18 cellular contexts compared by ENCODE assay signal in the genomic region with DNA sequence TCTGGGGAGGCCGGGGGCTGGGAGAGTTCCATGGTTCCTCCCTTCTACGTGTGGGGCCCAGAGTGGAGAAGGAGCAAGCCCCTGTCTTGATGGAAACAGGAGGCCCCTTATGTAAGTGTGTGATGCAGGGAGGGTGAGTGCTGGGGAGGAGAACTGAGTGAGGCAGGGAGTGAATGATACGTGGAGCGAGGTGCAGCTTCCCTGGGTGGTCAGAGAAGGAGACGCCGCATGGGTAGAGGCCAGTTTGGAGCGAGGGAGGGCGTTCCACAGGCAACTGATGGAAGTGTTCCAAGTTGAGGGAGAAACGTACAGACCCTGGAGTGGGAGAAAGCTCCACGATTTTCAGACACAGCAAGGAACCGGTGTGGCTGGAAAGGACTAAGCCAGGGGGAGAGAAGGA. TPM values are rescaled to one million over a fixed set of nuclear protein-coding genes. Genes with fewer than 3 reads are reported as not detected.
DNase-seq lines count a peak whose midpoint lies in the region; ATAC-seq and TF ChIP-seq lines count a peak whose summit lies in the region.
"Had no signal": no experiment of that assay in that cellular context is flagged by ENCODE, and none has a peak within 500 bp of the region (broad histone marks: within the 10 kb centered on the region; RNA-seq: fewer than 3 reads in every experiment).

No MANE protein-coding gene starts in this region.

- H2BK120ac ChIP-seq in mesendoderm (ENCODE audit: low read depth, low read length): no peak overlapping the region

- H3K36me3 Mint-ChIP-seq in brain: no peaks in the 10 kb centered on the region
- H3K36me3 Mint-ChIP-seq in neural crest cell (ENCODE audit: low read depth): no peaks in the 10 kb centered on the region
- H3K36me3 Mint-ChIP-seq in naive thymus-derived CD8-positive, alpha-beta T cell: no peaks in the 10 kb centered on the region

- no peak overlapping the region for H2BK15ac ChIP-seq in mesendoderm (replicated peaks; ENCODE audit: low read depth)

- H3K27me3 Mint-ChIP-seq in brain (peaks cover 5% of the 10 kb centered on the region), neural crest cell (ENCODE audit: low read depth) (no peaks in the 10 kb centered on the region)
- H3K27me3 Mint-ChIP-seq in naive thymus-derived CD8-positive, alpha-beta T cell: peaks cover 0 to 5% (median 0%) of the 10 kb centered on the region in 5 donors

- POLR2A ChIA-PET in naive thymus-derived CD8-positive, alpha-beta T cell (lab: Charles Lee): no interaction called here

- no peak overlapping the region for H4K8ac ChIP-seq in mesendoderm (ENCODE audit: low read depth, low read length)

- H3K4me2 ChIP-seq in mesendoderm (ENCODE audit: low read length): no peak overlapping the region

- H3K9me3 ChIP-seq in heart right ventricle: no peaks in the 10 kb centered on the region
- no peaks in the 10 kb centered on the region for H3K9me3 ChIP-seq in gastroesophageal sphincter

- H3K36me3 ChIP-seq in heart right ventricle (no peaks in the 10 kb centered on the region), gastroesophageal sphincter (no peaks in the 10 kb centered on the region), mesendoderm (ENCODE audit: control insufficient read depth, insufficient read depth, low read length) (no peaks in the 10 kb centered on the region)

- TF ChIP-seq POLR2A in gastroesophageal sphincter (IDR thresholded peaks at IDR 0.05): no peak

- H3K79me1 ChIP-seq in mesendoderm (ENCODE audit: low read length): no peaks in the 10 kb centered on the region

- peak overlapping the region in 3 of 5 experiments; percentile 34 to 96 (median 90) for H3K27ac Mint-ChIP-seq in brain
- peak overlapping the region; percentile 94 for H3K27ac Mint-ChIP-seq in neural crest cell (ENCODE audit: unreplicated experiment)
- peak overlapping the region in 1 of 10 donors; percentile 25 for H3K27ac Mint-ChIP-seq in naive thymus-derived CD8-positive, alpha-beta T cell

- H3K27ac ChIP-seq in heart right ventricle: no peak overlapping the region
- no peak overlapping the region for H3K27ac ChIP-seq in gastroesophageal sphincter
- no peak overlapping the region for H3K27ac ChIP-seq in mesendoderm (ENCODE audit: low read depth, low read length)

- TF ChIP-seq CTCF in heart right ventricle (IDR thresholded peaks at IDR 0.05) (no peak), brain (conservative IDR thresholded peaks at IDR 0.05) (no peak), neural crest cell (conservative IDR thresholded peaks at IDR 0.05) (no peak), gastroesophageal sphincter (IDR thresholded peaks at IDR 0.05) (no peak)

- H2AK5ac ChIP-seq in mesendoderm (ENCODE audit: low read length): no peak overlapping the region

- H3K27me3 ChIP-seq in heart right ventricle (peaks cover 0 to 11% (median 0%) of the 10 kb centered on the region in 7 donors), gastroesophageal sphincter (peaks cover 58% of the 10 kb centered on the region), mesendoderm (ENCODE audit: insufficient read depth, low read length, poor library complexity) (no peaks in the 10 kb centered on the region)

- H3K4me1 Mint-ChIP-seq in brain: peaks cover 7% of the 10 kb centered on the region
- peaks cover 18% of the 10 kb centered on the region for H3K4me1 Mint-ChIP-seq in neural crest cell
- peaks cover 0 to 18% (median 2%) of the 10 kb centered on the region in 4 donors for H3K4me1 Mint-ChIP-seq in naive thymus-derived CD8-positive, alpha-beta T cell

- no peak overlapping the region for H3K4ac ChIP-seq in mesendoderm (ENCODE audit: low read depth, low read length)

- no peak overlapping the region for H3K23ac ChIP-seq in mesendoderm (ENCODE audit: low read length)

- no peak overlapping the region for H3K9ac ChIP-seq in mesendoderm (ENCODE audit: low read length)

- H4K5ac ChIP-seq in mesendoderm (ENCODE audit: low read length): no peak overlapping the region

- H3K4me1 ChIP-seq in heart right ventricle: peaks cover 0 to 15% (median 0%) of the 10 kb centered on the region in 9 donors
- H3K4me1 ChIP-seq in gastroesophageal sphincter: no peaks in the 10 kb centered on the region
- H3K4me1 ChIP-seq in mesendoderm (ENCODE audit: control insufficient read depth, low read depth, low read length): no peaks in the 10 kb centered on the region

- intact Hi-C loops in Right ventricle myocardium superior (cut with DNase I): no loop called here
- intact Hi-C loops in heart right ventricle (cut with DNase I): no loop called here

- H3K56ac ChIP-seq in mesendoderm (ENCODE audit: low read length): no peak overlapping the region

- H3K18ac ChIP-seq in mesendoderm (ENCODE audit: low read length): no peak overlapping the region

- TF ChIP-seq EP300 in gastroesophageal sphincter (IDR thresholded peaks at IDR 0.05): no peak

- H3K9me3 Mint-ChIP-seq in brain (peaks cover 0 to 9% (median 0%) of the 10 kb centered on the region in 5 experiments), neural crest cell (no peaks in the 10 kb centered on the region)
- no peaks in the 10 kb centered on the region for H3K9me3 Mint-ChIP-seq in naive thymus-derived CD8-positive, alpha-beta T cell

- 72 to 73% methylated on average over 11 of the region's 11 CpGs for WGBS in heart right ventricle, 2 donors
- 23 to 36% methylated on average over 4 to 11 of the region's 11 CpGs for WGBS in gastroesophageal sphincter (ENCODE audit: low coverage in 1 of 2), 2 donors
- WGBS in mesendoderm (ENCODE audit: extremely low coverage, insufficient coverage, low lambda C conversion rate): no CpG with 5 or more reads among the region's 11 CpGs

- H3K79me2 ChIP-seq in mesendoderm (ENCODE audit: control insufficient read depth, insufficient read depth, low read length): no peaks in the 10 kb centered on the region

- ATAC-seq in Right ventricle myocardium superior (ENCODE audit: poor library complexity): no peak
- no peak for ATAC-seq in heart right ventricle
- ATAC-seq in gastroesophageal sphincter: no peak
- no peak for ATAC-seq in naive thymus-derived CD8-positive, alpha-beta T cell
- no peak for ATAC-seq in GM18498 (IDR thresholded peaks at IDR 0.05; ENCODE audit: unreplicated experiment)

- peak overlapping the region in 2 of 5 experiments; percentile 17 to 27 for H3K4me3 Mint-ChIP-seq in brain
- no peak overlapping the region for H3K4me3 Mint-ChIP-seq in neural crest cell
- H3K4me3 Mint-ChIP-seq in naive thymus-derived CD8-positive, alpha-beta T cell: no peak overlapping the region

- H2BK5ac ChIP-seq in mesendoderm (ENCODE audit: low read length): no peak overlapping the region

- DNase-seq in Right ventricle myocardium superior: peak; percentile 15
- no peak for DNase-seq in heart right ventricle
- DNase-seq in neural crest cell (ENCODE audit: low read depth, low spot score): no peak
- no peak for DNase-seq in mesendoderm
- no peak for DNase-seq in naive thymus-derived CD8-positive, alpha-beta T cell
- DNase-seq: Calu3, DMS79, KBM-7, NCI-H1048, NCI-H1694, NCI-H2107, NCI-H446 treated with DMSO at 0.1 percent for 48 hours, NCI-H774, SIG-M5 had no signal

- H3K4me3 ChIP-seq in heart right ventricle (no peak overlapping the region), gastroesophageal sphincter (no peak overlapping the region), mesendoderm (ENCODE audit: low read length) (no peak overlapping the region)

RNA-seq across cellular contexts. Expression of a gene that starts 16.0 kb away (rescaled TPM):
- total RNA-seq in Right ventricle myocardium superior: not detected
- under 1 TPM in 1 of 10 donors, not detected in 9; 0.39 TPM for total RNA-seq in heart right ventricle
- under 1 TPM in 1 of 2 donors, not detected in 1; 0.04 TPM for polyA plus RNA-seq in heart right ventricle
- 311 TPM for polyA plus RNA-seq in brain (ENCODE audit: insufficient read depth, low read depth, low replicate concordance)
- total RNA-seq in neural crest cell: not detected in 2 replicates
- under 1 TPM in 1 of 4 donors, not detected in 3; 0.40 TPM for total RNA-seq in gastroesophageal sphincter
- polyA plus RNA-seq in mesendoderm (2013, experiment 1 of 2): 0.06 TPM
- not detected for polyA plus RNA-seq in mesendoderm (2013, experiment 2 of 2)
- not detected for total RNA-seq in naive thymus-derived CD8-positive, alpha-beta T cell
- under 1 TPM in 1 of 3 donors, not detected in 2; 0.08 TPM for polyA plus RNA-seq in naive thymus-derived CD8-positive, alpha-beta T cell
- total RNA-seq: A172, Calu3 had no signal

RNA-seq across cellular contexts. Expression of a gene that starts 21.0 kb away (rescaled TPM):
- total RNA-seq in Right ventricle myocardium superior (0.56 TPM), heart right ventricle (1 to 10 TPM in 1 of 10 donors, under 1 TPM in 7, not detected in 2; 0.22 to 1.6 (median 0.49) TPM), neural crest cell (not detected in 2 replicates), gastroesophageal sphincter (1 to 10 TPM; 2.7 to 5.6 (median 4.9) TPM)
- polyA plus RNA-seq in heart right ventricle (under 1 TPM; 0.07 to 0.12 TPM), brain (ENCODE audit: insufficient read depth, low read depth, low replicate concordance) (6.9 TPM)
- 0.08 TPM for polyA plus RNA-seq in mesendoderm (2013, experiment 1 of 2)
- 0.13 TPM for polyA plus RNA-seq in mesendoderm (2013, experiment 2 of 2)
- total RNA-seq in naive thymus-derived CD8-positive, alpha-beta T cell: 10 to 100 TPM; 20.0 to 21.1 TPM
- polyA plus RNA-seq in naive thymus-derived CD8-positive, alpha-beta T cell: under 1 TPM in 2 of 3 donors, not detected in 1; 0.46 to 0.73 TPM

RNA-seq across cellular contexts. Expression of a gene that starts 25.7 kb away (rescaled TPM):
- total RNA-seq in Right ventricle myocardium superior (not detected), heart right ventricle (1 to 10 TPM in 1 of 10 donors, under 1 TPM in 1, not detected in 8; 0.44 to 3.9 TPM), neural crest cell (0.47 and 0.57 TPM in 2 replicates), gastroesophageal sphincter (not detected)
- polyA plus RNA-seq in heart right ventricle (10 to 100 TPM in 1 of 2 donors, not detected in 1; 13.7 TPM), brain (ENCODE audit: insufficient read depth, low read depth, low replicate concordance) (2.1 TPM)
- polyA plus RNA-seq in mesendoderm (2013, experiment 1 of 2): not detected
- 0.07 TPM for polyA plus RNA-seq in mesendoderm (2013, experiment 2 of 2)
- 1 to 10 TPM; 2.5 to 2.6 TPM for total RNA-seq in naive thymus-derived CD8-positive, alpha-beta T cell
- polyA plus RNA-seq in naive thymus-derived CD8-positive, alpha-beta T cell: under 1 TPM in 1 of 3 donors, not detected in 2; 0.06 TPM
- total RNA-seq: A172 had no signal

RNA-seq across cellular contexts. Expression of a gene that starts 39.2 kb away (rescaled TPM):
- total RNA-seq in Right ventricle myocardium superior (141 TPM), heart right ventricle (100 to 1,000 TPM; 134 to 185 (median 151) TPM), neural crest cell (107 and 111 TPM in 2 replicates), gastroesophageal sphincter (100 to 1,000 TPM in 1 of 4 donors, 10 to 100 TPM in 3; 75.1 to 137 (median 93.0) TPM)
- polyA plus RNA-seq in heart right ventricle (100 to 1,000 TPM; 125 to 171 TPM), brain (ENCODE audit: insufficient read depth, low read depth, low replicate concordance) (192 TPM)
- polyA plus RNA-seq in mesendoderm (2013, experiment 1 of 2): 81.7 TPM
- polyA plus RNA-seq in mesendoderm (2013, experiment 2 of 2): 79.2 TPM
- 100 to 1,000 TPM; 226 to 232 TPM for total RNA-seq in naive thymus-derived CD8-positive, alpha-beta T cell
- polyA plus RNA-seq in naive thymus-derived CD8-positive, alpha-beta T cell: 1 to 10 TPM; 4.5 to 6.9 (median 5.2) TPM

RNA-seq across cellular contexts. Expression of a gene that starts 39.7 kb away (rescaled TPM):
- total RNA-seq in Right ventricle myocardium superior (not detected), heart right ventricle (not detected), neural crest cell (not detected in 2 replicates), gastroesophageal sphincter (not detected)
- polyA plus RNA-seq in heart right ventricle (not detected), brain (ENCODE audit: insufficient read depth, low read depth, low replicate concordance) (not detected)
- polyA plus RNA-seq in mesendoderm (2013, experiment 1 of 2): 0.03 TPM
- not detected for polyA plus RNA-seq in mesendoderm (2013, experiment 2 of 2)
- total RNA-seq in naive thymus-derived CD8-positive, alpha-beta T cell: not detected
- not detected for polyA plus RNA-seq in naive thymus-derived CD8-positive, alpha-beta T cell
- total RNA-seq: A172, Calu3 had no signal
